In genomic region chr11:107732327-107733051, GRCh38 we compare ENCODE assay signal across 20 cellular contexts. TPM values are rescaled to one million over a fixed set of nuclear protein-coding genes. Genes with fewer than 3 reads are reported as not detected.
DNase-seq lines count a peak whose midpoint lies in the region; ATAC-seq, FAIRE-seq and TF ChIP-seq lines count a peak whose summit lies in the region.
"Had no signal": no experiment of that assay in that cellular context is flagged by ENCODE, and none has a peak within 500 bp of the region (broad histone marks: within the 10 kb centered on the region; RNA-seq: fewer than 3 reads in every experiment).

No MANE protein-coding gene starts in this region.

- H3K4me1 ChIP-seq in A549, result peaks cover 18% of the 10 kb centered on the region
- no peaks in the 10 kb centered on the region for H3K4me1 ChIP-seq in effector memory CD4-positive, alpha-beta T cell (ENCODE audit: control insufficient read depth, insufficient read depth, low read length, poor library complexity, severe bottlenecking)
- H3K4me1 ChIP-seq: colonic mucosa, parathyroid adenoma had no signal

- peak overlapping the region; percentile 18 to 33; a peak in 4 of 6 replicates for H3K27ac ChIP-seq in A549
- H3K27ac ChIP-seq in effector memory CD4-positive, alpha-beta T cell (ENCODE audit: insufficient read depth, low read length, poor library complexity, severe bottlenecking), result no peak overlapping the region
- H3K27ac ChIP-seq: colonic mucosa, parathyroid adenoma had no signal

- 35% methylated on average over 14 of the region's 14 CpGs for WGBS in A549 (ENCODE audit: missing lambda C conversion rate)

- no peak for FAIRE-seq in A549 (lab: Jason Lieb, UNC)
- FAIRE-seq: A204.1, H1, keratinocyte had no signal

- H3K36me3 Mint-ChIP-seq in nephron progenitor cell (ENCODE audit: low read depth), result no peaks in the 10 kb centered on the region
- H3K36me3 Mint-ChIP-seq in activated CD8-positive, alpha-beta T cell treated with anti-CD3 and anti-CD28 coated beads for 36 hours (ENCODE audit: low read depth), result no peaks in the 10 kb centered on the region

- no peak overlapping the region for H3K4me3 Mint-ChIP-seq in nephron progenitor cell
- H3K4me3 Mint-ChIP-seq in activated CD8-positive, alpha-beta T cell treated with anti-CD3 and anti-CD28 coated beads for 36 hours, result no peak overlapping the region
- H3K4me3 Mint-ChIP-seq: activated CD4-positive, alpha-beta memory T cell treated with anti-CD3 and anti-CD28 coated beads, Interleukin-2, amount 10 ng/mL, durations not matched to agents 7 days and 5 days; CD8-positive, alpha-beta memory T cell had no signal

- CTCF ChIA-PET in A549 (lab: Yijun Ruan, JAX), result no interaction called here
- CTCF ChIA-PET in activated CD8-positive, alpha-beta T cell treated with anti-CD3 and anti-CD28 coated beads for 36 hours (lab: Charles Lee), result interaction anchor here (1.6 to 2.1 kb wide), 2 partner anchors 8 to 12 kb away, joined by 3 to 8 read pairs; no protein-coding TSS in a partner anchor

- no peaks in the 10 kb centered on the region for H3K4me1 Mint-ChIP-seq in nephron progenitor cell
- H3K4me1 Mint-ChIP-seq in activated CD8-positive, alpha-beta T cell treated with anti-CD3 and anti-CD28 coated beads for 36 hours (ENCODE audit: low read depth), result no peaks in the 10 kb centered on the region
- H3K4me1 Mint-ChIP-seq: activated CD4-positive, alpha-beta memory T cell treated with anti-CD3 and anti-CD28 coated beads, Interleukin-2, amount 10 ng/mL, durations not matched to agents 7 days and 5 days; CD8-positive, alpha-beta memory T cell had no signal

- H3K4me2 ChIP-seq in A549, result peak overlapping the region; percentile 66
- H3K4me2 ChIP-seq: smooth muscle cell had no signal

- peaks cover 3% of the 10 kb centered on the region for H3K27me3 Mint-ChIP-seq in nephron progenitor cell (ENCODE audit: low read depth, poor library complexity)
- H3K27me3 Mint-ChIP-seq in activated CD8-positive, alpha-beta T cell treated with anti-CD3 and anti-CD28 coated beads for 36 hours, result peaks cover 24% of the 10 kb centered on the region

- no peak overlapping the region for H3K4me3 ChIP-seq in A549
- H3K4me3 ChIP-seq in effector memory CD4-positive, alpha-beta T cell (ENCODE audit: insufficient read depth, low read depth, low read length, poor library complexity, severe bottlenecking), result no peak overlapping the region
- H3K4me3 ChIP-seq: colonic mucosa, smooth muscle cell had no signal

- TF ChIP-seq RAD21 in A549 (conservative IDR thresholded peaks at IDR 0.05 in 1 of 2, IDR thresholded peaks at IDR 0.05 in 1 of 2), result no peak

- H3K9me3 Mint-ChIP-seq in nephron progenitor cell, result peaks cover 8% of the 10 kb centered on the region
- no peaks in the 10 kb centered on the region for H3K9me3 Mint-ChIP-seq in activated CD8-positive, alpha-beta T cell treated with anti-CD3 and anti-CD28 coated beads for 36 hours
- H3K9me3 Mint-ChIP-seq: activated CD4-positive, alpha-beta memory T cell treated with anti-CD3 and anti-CD28 coated beads, Interleukin-2, amount 10 ng/mL, durations not matched to agents 7 days and 5 days had no signal

- no peak for TF ChIP-seq EP300 in A549 (IDR thresholded peaks at IDR 0.05)

- POLR2A ChIA-PET in A549 (lab: Yijun Ruan, JAX), result no interaction called here
- POLR2A ChIA-PET in activated CD8-positive, alpha-beta T cell treated with anti-CD3 and anti-CD28 coated beads for 36 hours (lab: Charles Lee), result no interaction called here

- intact Hi-C loops in activated CD8-positive, alpha-beta T cell treated with anti-CD3 and anti-CD28 coated beads for 36 hours (cut with micrococcal nuclease), result no loop called here

- no peaks in the 10 kb centered on the region for H3K27me3 ChIP-seq in effector memory CD4-positive, alpha-beta T cell (replicated peaks; ENCODE audit: control insufficient read depth, insufficient read depth, low read length, poor library complexity, severe bottlenecking)
- H3K27me3 ChIP-seq: colonic mucosa had no signal

- ATAC-seq in A549, result peak in 1 of 2 experiments; percentile 60; a peak in 3 of 6 replicates
- peak; percentile 64 for ATAC-seq in GM18873 (IDR thresholded peaks at IDR 0.05; ENCODE audit: low FRiP score, unreplicated experiment)
- ATAC-seq in HG02610 (IDR thresholded peaks at IDR 0.05; ENCODE audit: unreplicated experiment), result peak; percentile 82
- peak; percentile 68 for ATAC-seq in HG03457 (IDR thresholded peaks at IDR 0.05; ENCODE audit: unreplicated experiment)
- no peak for ATAC-seq in activated CD8-positive, alpha-beta T cell treated with anti-CD3 and anti-CD28 coated beads for 36 hours

- DNase-seq in A549 (ENCODE audit: low read depth in 1 of 2, low spot score in 1 of 2) (peak in 1 of 2 experiments; percentile 10), nephron progenitor cell (no peak), cortex of kidney (lab: John Stamatoyannopoulos, UW) (no peak)
- no peak for DNase-seq in activated CD8-positive, alpha-beta T cell treated with anti-CD3 and anti-CD28 coated beads for 36 hours
- DNase-seq in effector memory CD4-positive, alpha-beta T cell, result no peak
- DNase-seq: activated CD4-positive, alpha-beta memory T cell treated with anti-CD3 and anti-CD28 coated beads, Interleukin-2, amount 10 ng/mL, durations not matched to agents 7 days and 5 days; anterior cingulate cortex; CD8-positive, alpha-beta memory T cell; colonic mucosa; erythroblast; NCI-H1105 treated with DMSO at 0.1 percent for 48 hours; stimulated activated naive CD4-positive, alpha-beta T cell treated with Interleukin-2 at 50 U/mL for 16 hours had no signal

- H3K27ac Mint-ChIP-seq in nephron progenitor cell, result no peak overlapping the region
- no peak overlapping the region for H3K27ac Mint-ChIP-seq in activated CD8-positive, alpha-beta T cell treated with anti-CD3 and anti-CD28 coated beads for 36 hours
- H3K27ac Mint-ChIP-seq: activated CD4-positive, alpha-beta memory T cell treated with anti-CD3 and anti-CD28 coated beads, Interleukin-2, amount 10 ng/mL, durations not matched to agents 7 days and 5 days; CD8-positive, alpha-beta memory T cell had no signal

- H3K36me3 ChIP-seq in effector memory CD4-positive, alpha-beta T cell (ENCODE audit: control insufficient read depth, insufficient read depth, low read length), result no peaks in the 10 kb centered on the region
- H3K36me3 ChIP-seq: colonic mucosa had no signal

- no peak for TF ChIP-seq POLR2A in A549 (IDR thresholded peaks at IDR 0.05; ENCODE audit: low read length)

- TF ChIP-seq CTCF in A549 (IDR thresholded peaks at IDR 0.05) (no peak), nephron progenitor cell (IDR thresholded peaks at IDR 0.05) (no peak)
- TF ChIP-seq CTCF in activated CD8-positive, alpha-beta T cell treated with anti-CD3 and anti-CD28 coated beads for 36 hours (IDR thresholded peaks at IDR 0.05), result no peak

- no peaks in the 10 kb centered on the region for H3K9me3 ChIP-seq in A549
- H3K9me3 ChIP-seq in effector memory CD4-positive, alpha-beta T cell (ENCODE audit: control insufficient read depth, low read length), result no peaks in the 10 kb centered on the region
- H3K9me3 ChIP-seq: colonic mucosa had no signal

TF ChIP-seq in A549, 52 proteins besides CTCF, POLR2A, EP300 and RAD21 (continues in another document):
- TF ChIP-seq NFE2L2 (conservative IDR thresholded peaks at IDR 0.05; ENCODE audit: low read length) (no peak), ESRRA (IDR thresholded peaks at IDR 0.05; ENCODE audit: borderline replicate concordance, low read length) (no peak), RARB (CRISPR knock-in tag; IDR thresholded peaks at IDR 0.05) (no peak), JUNB (IDR thresholded peaks at IDR 0.05) (no peak), MAFK (IDR thresholded peaks at IDR 0.05; ENCODE audit: partially characterized antibody) (no peak), SMC3 (IDR thresholded peaks at IDR 0.05) (no peak), NPAS2 (CRISPR knock-in tag; IDR thresholded peaks at IDR 0.05; ENCODE audit: borderline replicate concordance) (no peak), USF2 (IDR thresholded peaks at IDR 0.05) (no peak), HMGXB4 (CRISPR knock-in tag; IDR thresholded peaks at IDR 0.05; ENCODE audit: borderline replicate concordance) (no peak), EHMT2 (IDR thresholded peaks at IDR 0.05; ENCODE audit: low read depth) (no peak), ZNF302 (CRISPR knock-in tag; IDR thresholded peaks at IDR 0.05) (no peak), ZFP36 (IDR thresholded peaks at IDR 0.05; ENCODE audit: borderline replicate concordance, partially characterized antibody) (no peak), KDM5A (IDR thresholded peaks at IDR 0.05) (no peak)

RNA-seq across cellular contexts. Expression of gene SLN, which starts 20.6 kb away (rescaled TPM):
- polyA plus RNA-seq in A549 (2011; rRNA removed) (2.0 and 2.2 TPM in 2 replicates), A549 (2017; fragmentation: RNase III; extraction: RNeasy Plus Mini Kit Qiagen cat#74134 plus additional on column Dnase treatment) (0.72 to 1.3 TPM (median 1.2 TPM) in 3 replicates)
- 1.1 and 1.3 TPM in 2 replicates for polyA plus RNA-seq in A549 (2012; cell fraction: cytosol; rRNA removed)
- 0.65 and 1.7 TPM in 2 replicates for polyA plus RNA-seq in A549 (2012; cell fraction: nucleus; rRNA removed)
- 1.3 and 2.1 TPM in 2 replicates for polyA minus RNA-seq in A549 (2011; rRNA and poly(A)+ RNA removed)
- total RNA-seq in activated CD8-positive, alpha-beta T cell treated with anti-CD3 and anti-CD28 coated beads for 36 hours, result not detected
- total RNA-seq: activated CD4-positive, alpha-beta memory T cell treated with anti-CD3 and anti-CD28 coated beads, Interleukin-2, amount 10 ng/mL, durations not matched to agents 7 days and 5 days; CD8-positive, alpha-beta memory T cell; colonic mucosa; H1; smooth muscle cell had no signal
- polyA plus RNA-seq: CD8-positive, alpha-beta memory T cell; H1 had no signal
